Comparison of ENCODE assay signal across 27 cellular contexts in the genomic region with DNA sequence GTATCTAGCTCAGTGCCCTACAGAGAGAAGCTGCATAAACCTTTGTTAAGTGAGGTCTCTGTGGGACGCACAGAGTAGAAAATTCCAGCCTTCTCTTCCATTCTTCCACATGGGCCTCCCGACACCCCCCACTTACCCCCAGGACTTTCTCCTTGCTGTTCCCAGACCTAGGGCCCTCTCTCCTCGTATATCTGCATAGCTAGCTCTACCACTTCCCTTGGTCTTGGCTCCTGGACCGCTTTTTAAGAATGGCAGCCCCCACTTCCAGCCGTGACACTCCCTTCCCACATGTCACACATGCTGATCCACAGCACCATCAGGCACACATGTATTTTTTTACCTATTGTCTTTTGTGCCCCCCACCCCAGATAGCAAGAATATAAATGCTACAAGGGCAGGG. TPM values are rescaled to one million over a fixed set of nuclear protein-coding genes. Genes with fewer than 3 reads are reported as not detected.
"Had no signal": no experiment of that assay in that cellular context is flagged by ENCODE, and none has a peak within 500 bp of the region (broad histone marks: within the 10 kb centered on the region; RNA-seq: fewer than 3 reads in every experiment).

No MANE protein-coding gene starts in this region.

- H3K4me3 Mint-ChIP-seq: activated CD4-positive, alpha-beta memory T cell treated with anti-CD3 and anti-CD28 coated beads for 36 hours; activated CD4-positive, alpha-beta T cell treated with anti-CD3 and anti-CD28 coated beads, Interleukin-2, amount 10 ng/mL, durations not matched to agents 24 days and 14 days; activated T-helper 17 cell treated with anti-CD3 and anti-CD28 coated beads, Interleukin-2, amount 50 U/mL, for 72 hours; natural killer cell treated with Interleukin-12 subunit alpha and Interleukin-12 subunit beta and Interleukin-15 and Interleukin-18, amount 100 ng/mL, for 72 hours; stimulated activated naive CD8-positive, alpha-beta T cell treated with anti-CD3 and anti-CD28 coated beads, Interleukin-15, Interleukin-2, amounts not matched to agents 100 ng/mL and 50 ng/mL, for 24 hours; T-helper 1 cell treated with Interleukin-12 subunit alpha and Interleukin-12 subunit beta and Interleukin-4 antibody, amounts not matched to agents 30 μg/mL and 1 μg/mL, for 36 hours had no signal

- DNase-seq: activated CD4-positive, alpha-beta memory T cell treated with anti-CD3 and anti-CD28 coated beads for 36 hours; activated CD4-positive, alpha-beta T cell treated with anti-CD3 and anti-CD28 coated beads, Interleukin-2, amount 10 ng/mL, durations not matched to agents 24 days and 14 days; activated CD4-positive, CD25-positive, alpha-beta regulatory T cell treated with anti-CD3 and anti-CD28 coated beads, Interleukin-2, amount 50 U/mL, for 72 hours; activated gamma-delta T cell treated with Interleukin-2 at 50 U/mL for 16 hours; amygdala; caudate nucleus; kidney glomerular epithelial cell; lower lobe of right lung; mesenchymal stem cell; right lobe of liver; SK-N-SH; stimulated activated CD4-positive, alpha-beta T cell treated with anti-CD3 and anti-CD28 coated beads, Interleukin-2, amount 100 ng/mL, for 48 hours; substantia nigra; SW 1271; T1000; upper lobe of left lung; WERI-Rb-1 had no signal

- H3K27ac Mint-ChIP-seq: activated CD4-positive, alpha-beta memory T cell treated with anti-CD3 and anti-CD28 coated beads for 36 hours; activated CD4-positive, alpha-beta T cell treated with anti-CD3 and anti-CD28 coated beads, Interleukin-2, amount 10 ng/mL, durations not matched to agents 24 days and 14 days; activated T-helper 17 cell treated with anti-CD3 and anti-CD28 coated beads, Interleukin-2, amount 50 U/mL, for 72 hours; natural killer cell treated with Interleukin-12 subunit alpha and Interleukin-12 subunit beta and Interleukin-15 and Interleukin-18, amount 100 ng/mL, for 72 hours had no signal

- ATAC-seq: activated T-helper 17 cell treated with anti-CD3 and anti-CD28 coated beads, Interleukin-2, amount 50 U/mL, for 72 hours; esophagus mucosa; foreskin keratinocyte; heart left ventricle; left lung; lower lobe of right lung; natural killer cell treated with Interleukin-12 subunit alpha and Interleukin-12 subunit beta and Interleukin-15 and Interleukin-18, amount 100 ng/mL, for 72 hours; right lobe of liver had no signal

- H3K36me3 Mint-ChIP-seq: natural killer cell treated with Interleukin-12 subunit alpha and Interleukin-12 subunit beta and Interleukin-15 and Interleukin-18, amount 100 ng/mL, for 72 hours had no signal

- H3K27me3 Mint-ChIP-seq: activated CD4-positive, alpha-beta memory T cell treated with anti-CD3 and anti-CD28 coated beads for 36 hours; activated CD4-positive, alpha-beta T cell treated with anti-CD3 and anti-CD28 coated beads, Interleukin-2, amount 10 ng/mL, durations not matched to agents 24 days and 14 days; activated T-helper 17 cell treated with anti-CD3 and anti-CD28 coated beads, Interleukin-2, amount 50 U/mL, for 72 hours; natural killer cell treated with Interleukin-12 subunit alpha and Interleukin-12 subunit beta and Interleukin-15 and Interleukin-18, amount 100 ng/mL, for 72 hours; stimulated activated naive CD8-positive, alpha-beta T cell treated with anti-CD3 and anti-CD28 coated beads, Interleukin-15, Interleukin-2, amounts not matched to agents 100 ng/mL and 50 ng/mL, for 24 hours had no signal

- H3K9me3 Mint-ChIP-seq: activated CD4-positive, alpha-beta memory T cell treated with anti-CD3 and anti-CD28 coated beads for 36 hours; activated CD4-positive, alpha-beta T cell treated with anti-CD3 and anti-CD28 coated beads, Interleukin-2, amount 10 ng/mL, durations not matched to agents 24 days and 14 days; activated T-helper 17 cell treated with anti-CD3 and anti-CD28 coated beads, Interleukin-2, amount 50 U/mL, for 72 hours; natural killer cell treated with Interleukin-12 subunit alpha and Interleukin-12 subunit beta and Interleukin-15 and Interleukin-18, amount 100 ng/mL, for 72 hours; stimulated activated naive CD8-positive, alpha-beta T cell treated with anti-CD3 and anti-CD28 coated beads, Interleukin-15, Interleukin-2, amounts not matched to agents 100 ng/mL and 50 ng/mL, for 24 hours; T-helper 1 cell treated with Interleukin-12 subunit alpha and Interleukin-12 subunit beta and Interleukin-4 antibody, amounts not matched to agents 30 μg/mL and 1 μg/mL, for 36 hours had no signal

RNA-seq across cellular contexts. Expression of a gene that starts 16.7 kb away (rescaled TPM):
- total RNA-seq: esophagus mucosa, heart left ventricle, posterior vena cava, vagina had no signal
